Comparison of ENCODE assay signal across 20 cellular contexts in genomic region chr2:64151498-64151897, GRCh38. TPM values are rescaled to one million over a fixed set of nuclear protein-coding genes. Genes with fewer than 3 reads are reported as not detected.
DNase-seq lines count a peak whose midpoint lies in the region; ATAC-seq, FAIRE-seq and TF ChIP-seq lines count a peak whose summit lies in the region.
"Had no signal": no experiment of that assay in that cellular context is flagged by ENCODE, and none has a peak within 500 bp of the region (broad histone marks: within the 10 kb centered on the region; RNA-seq: fewer than 3 reads in every experiment).

No MANE protein-coding gene starts in this region.

- no peaks in the 10 kb centered on the region for H3K36me3 ChIP-seq in mammary epithelial cell (ENCODE audit: insufficient read depth, low read length)
- no peaks in the 10 kb centered on the region for H3K36me3 ChIP-seq in tibial artery

- peak; percentile 39 for ATAC-seq in left colon
- no peak for ATAC-seq in HG02642 (IDR thresholded peaks at IDR 0.05; ENCODE audit: poor library complexity, unreplicated experiment)
- ATAC-seq: A549 had no signal

- intact Hi-C loops in mammary epithelial cell (cut with micrococcal nuclease) (no loop called here), MCF 10A (cut with micrococcal nuclease) (no loop called here), left colon (cut with DNase I, micrococcal nuclease) (no loop called here), tibial artery (cut with DNase I; ENCODE audit: low total_unique reads) (no loop called here)

- no peaks in the 10 kb centered on the region for H3K27me3 ChIP-seq in mammary epithelial cell (ENCODE audit: insufficient read depth, low read length)
- no peaks in the 10 kb centered on the region for H3K27me3 ChIP-seq in tibial artery

- CTCF ChIA-PET in mammary epithelial cell (lab: Charles Lee; ENCODE audit: low non-redundant PET) (no interaction called here), MCF 10A (lab: Yijun Ruan, JAX) (interaction anchor here (0.6 kb wide), 2 partner anchors 27 to 222 kb away, joined by 3 read pairs; no protein-coding TSS in a partner anchor)

- POLR2A ChIA-PET in MCF 10A (lab: Yijun Ruan, JAX) = interaction anchor here (1.1 kb wide), 1 partner anchor 140 kb away, joined by 3 read pairs; no protein-coding TSS in a partner anchor

- no peak overlapping the region for H3K4me2 ChIP-seq in mammary epithelial cell (ENCODE audit: insufficient read depth, low read depth, low read length)
- H3K4me2 ChIP-seq: A549 had no signal

- no peak overlapping the region for H3K4me3 ChIP-seq in mammary epithelial cell (replicated peaks in 1 of 3; ENCODE audit: insufficient read depth in 1 of 3, low read depth in 2 of 3, low read length in 3 of 3)
- H3K4me3 ChIP-seq in tibial artery = no peak overlapping the region
- H3K4me3 ChIP-seq: A549 had no signal

- H4K20me1 ChIP-seq in mammary epithelial cell (ENCODE audit: insufficient read depth, low read length) = no peaks in the 10 kb centered on the region

- no peaks in the 10 kb centered on the region for H3K36me3 Mint-ChIP-seq in MCF 10A (ENCODE audit: insufficient read depth, unreplicated experiment)

- DNase-seq in mammary epithelial cell = no peak
- DNase-seq in MCF 10A (ENCODE audit: unreplicated experiment) = no peak
- no peak for DNase-seq in epithelial cell of prostate (ENCODE audit: low read depth, low spot score)
- DNase-seq in left colon = no peak
- no peak for DNase-seq in tibial artery
- DNase-seq in NCI-H446 treated with DMSO at 0.1 percent for 48 hours (lab: John Stamatoyannopoulos, UW) = no peak
- no peak for DNase-seq in HTR-8/SVneo (ENCODE audit: insufficient read length, low spot score)
- DNase-seq: AML-193; Caco-2; CD4-positive, alpha-beta T cell; H9 had no signal

- no peak overlapping the region for H3K4me3 Mint-ChIP-seq in MCF 10A (ENCODE audit: unreplicated experiment)
- H3K4me3 Mint-ChIP-seq: CD4-positive, alpha-beta T cell; H9 had no signal

- dilution Hi-C loops in mammary epithelial cell (cut with HindIII; ENCODE audit: low sequenced_read_pairs) = no loop called here

- no peak overlapping the region for H3K9ac ChIP-seq in mammary epithelial cell (ENCODE audit: insufficient read depth, low read length)

- H3K4me1 Mint-ChIP-seq in MCF 10A (ENCODE audit: insufficient read depth, unreplicated experiment) = peaks cover 6% of the 10 kb centered on the region

- no peak for TF ChIP-seq CTCF in mammary epithelial cell (conservative IDR thresholded peaks at IDR 0.05 in 1 of 2, IDR thresholded peaks at IDR 0.05 in 1 of 2; ENCODE audit: extremely low read depth in 1 of 2, insufficient read depth in 1 of 2, low read depth in 1 of 2, low read length in 2 of 2)
- no peak for TF ChIP-seq CTCF in MCF 10A (IDR thresholded peaks at IDR 0.05; ENCODE audit: unreplicated experiment)
- no peak for TF ChIP-seq CTCF in tibial artery (IDR thresholded peaks at IDR 0.05)

- H3K9me3 Mint-ChIP-seq in MCF 10A (ENCODE audit: unreplicated experiment) = no peaks in the 10 kb centered on the region
- H3K9me3 Mint-ChIP-seq: CD4-positive, alpha-beta T cell; H9 had no signal

- BruUV-seq in mammary epithelial cell (replicated peaks; lab: Mats Ljungman, UMichigan) (no TSS peak), MCF 10A (replicated peaks; lab: Mats Ljungman, UMichigan) (no TSS peak)

- H3K9me3 ChIP-seq in mammary epithelial cell (replicated peaks; ENCODE audit: insufficient read depth, low read length) = no peaks in the 10 kb centered on the region
- peaks cover 0 to 2% (median 0%) of the 10 kb centered on the region in 3 donors for H3K9me3 ChIP-seq in tibial artery
- H3K9me3 ChIP-seq: A549, Caco-2 had no signal

- in situ Hi-C loops in mammary epithelial cell (cut with MboI; ENCODE audit: low sequenced_read_pairs in 2 of 2) = no loop called here

- no peaks in the 10 kb centered on the region for H3K27me3 Mint-ChIP-seq in MCF 10A (ENCODE audit: insufficient read depth, unreplicated experiment)
- H3K27me3 Mint-ChIP-seq: CD4-positive, alpha-beta T cell had no signal

- no peak for FAIRE-seq in HTR-8/SVneo (lab: Jason Lieb, UNC)
- FAIRE-seq: A549, D721Med, G401.6, GM12891, GM19239, H1 had no signal

- no peak overlapping the region for H3K27ac Mint-ChIP-seq in MCF 10A (ENCODE audit: low read depth, unreplicated experiment)
- H3K27ac Mint-ChIP-seq: CD4-positive, alpha-beta T cell; H9 had no signal

- no peaks in the 10 kb centered on the region for H3K79me2 ChIP-seq in mammary epithelial cell (ENCODE audit: insufficient read depth, low read length)

- peak overlapping the region; percentile 44 for H2AFZ ChIP-seq in mammary epithelial cell (ENCODE audit: low read depth, low read length)

- no peaks in the 10 kb centered on the region for H3K4me1 ChIP-seq in mammary epithelial cell (ENCODE audit: insufficient read depth, low read length)
- H3K4me1 ChIP-seq in tibial artery = peaks cover 0 to 35% (median 4%) of the 10 kb centered on the region in 4 donors
- H3K4me1 ChIP-seq: A549, Caco-2 had no signal

- WGBS in mammary epithelial cell (ENCODE audit: low coverage, missing lambda C conversion rate) = 31% methylated on average over 1 of the region's 1 CpG

- H3K27ac ChIP-seq in mammary epithelial cell (ENCODE audit: insufficient read depth, low read depth, low read length) = no peak overlapping the region
- peak overlapping the region; percentile 40 for H3K27ac ChIP-seq in epithelial cell of prostate
- peak overlapping the region; percentile 25 to 37 for H3K27ac ChIP-seq in tibial artery
- H3K27ac ChIP-seq: 22Rv1, A549, C4-2B had no signal

RNA-seq across cellular contexts. Expression of gene PELI1, which starts 7.3 kb away (rescaled TPM):
- 10 to 100 TPM; 18.9 to 26.7 TPM for total RNA-seq in mammary epithelial cell
- 8.3 TPM for polyA plus RNA-seq in mammary epithelial cell
- polyA minus RNA-seq in mammary epithelial cell = 13.1 TPM
- 13.5 and 16.3 TPM in 2 replicates for total RNA-seq in MCF 10A (2022)
- 10 to 100 TPM; 49.2 to 51.8 TPM for total RNA-seq in left colon
